14 cellular contexts compared by ENCODE assay signal in genomic region chr16:54210437-54211081, GRCh38.
"Had no signal": no experiment of that assay in that cellular context is flagged by ENCODE, and none has a peak within 500 bp of the region (broad histone marks: within the 10 kb centered on the region; RNA-seq: fewer than 3 reads in every experiment).

No MANE protein-coding gene starts in this region.

- H3K9me3 ChIP-seq: breast epithelium, gastrocnemius medialis, heart right ventricle, ovary, thyroid gland had no signal

- ATAC-seq: activated T-cell treated with anti-CD3 and anti-CD28 coated beads, Interleukin-2, amount 50 U/mL, for 72 hours; heart right ventricle; stimulated activated memory B cell treated with anti-CD40 and anti-IgM and Interleukin-4, amounts not matched to agents 10 μg/mL and 1 μg/mL and 100 μg/mL, for 72 hours had no signal

- H3K27me3 ChIP-seq: breast epithelium, gastrocnemius medialis, ovary, thyroid gland had no signal

- H3K27ac ChIP-seq: epithelial cell of prostate, gastrocnemius medialis, heart right ventricle, ovary, thyroid gland had no signal

- H3K4me3 ChIP-seq: gastrocnemius medialis, heart right ventricle, ovary, thyroid gland had no signal

- DNase-seq: activated CD4-positive, alpha-beta memory T cell treated with anti-CD3 and anti-CD28 coated beads, Interleukin-2, amount 10 ng/mL, durations not matched to agents 7 days and 5 days; activated CD4-positive, alpha-beta T cell treated with anti-CD3 and anti-CD28 coated beads for 4 hours; activated gamma-delta T cell treated with Interleukin-2 at 50 U/mL for 16 hours; activated T-cell treated with anti-CD3 and anti-CD28 coated beads, Interleukin-2, amount 50 U/mL, for 72 hours; anterior cingulate cortex; dermis blood vessel endothelial cell; gastrocnemius medialis; heart right ventricle; ovary; T-helper 2 cell; thyroid gland had no signal

- H3K4me1 ChIP-seq: breast epithelium, thyroid gland had no signal

- H3K36me3 ChIP-seq: breast epithelium, gastrocnemius medialis, heart right ventricle, ovary, thyroid gland had no signal
